Comparison of ENCODE assay signal across 25 cellular contexts in genomic region chr16:65896448-65897153, GRCh38.
"Had no signal": no experiment of that assay in that cellular context is flagged by ENCODE, and none has a peak within 500 bp of the region (broad histone marks: within the 10 kb centered on the region; RNA-seq: fewer than 3 reads in every experiment).

No MANE protein-coding gene starts in this region.

- DNase-seq: hippocampal formation; kidney glomerular epithelial cell; left cardiac atrium; left lung; midbrain; mucosa of descending colon; naive thymus-derived CD4-positive, alpha-beta T cell; ovary; stimulated activated CD4-positive, alpha-beta T cell treated with anti-CD3 and anti-CD28 coated beads, Interleukin-12 subunit alpha, Interleukin-12 subunit beta, amount 100 ng/mL, for 4 hours; stimulated activated CD4-positive, alpha-beta T cell treated with anti-CD3 and anti-CD28 coated beads, Interleukin-15, amount 100 ng/mL, for 24 hours; stimulated activated CD4-positive, alpha-beta T cell treated with anti-CD3 and anti-CD28 coated beads, Interleukin-2, amount 100 ng/mL, for 24 hours; stimulated activated CD4-positive, alpha-beta T cell treated with anti-CD3 and anti-CD28 coated beads, Interleukin-4, amount 100 ng/mL, for 1 hour; stimulated activated naive B cell treated with anti-CD40 and anti-IgM and Interleukin-4, amounts not matched to agents 10 μg/mL and 1 μg/mL and 100 μg/mL, for 72 hours; stimulated activated naive CD8-positive, alpha-beta T cell treated with anti-CD3 and anti-CD28 coated beads, Interleukin-15, Interleukin-2, amounts not matched to agents 100 U/mL and 50 U/mL, for 24 hours; stomach; testis; thyroid gland; transverse colon; upper lobe of left lung had no signal

- H3K4me3 ChIP-seq: left lung, lung, mucosa of descending colon, ovary, right atrium auricular region, skin epidermis, stomach, testis, thyroid gland, transverse colon, upper lobe of left lung, vagina had no signal

- H3K9me3 ChIP-seq: left lung, mucosa of descending colon, ovary, right atrium auricular region, stomach, testis, thyroid gland, transverse colon, upper lobe of left lung, vagina had no signal

- H3K27ac ChIP-seq: left lung, ovary, right atrium auricular region, skin epidermis, stomach, testis, thyroid gland, transverse colon, upper lobe of left lung, vagina had no signal

- H3K4me1 ChIP-seq: left lung, right atrium auricular region, stomach, testis, thyroid gland, transverse colon, upper lobe of left lung, vagina had no signal

- H3K36me3 ChIP-seq: left lung, ovary, right atrium auricular region, stomach, thyroid gland, transverse colon, upper lobe of left lung, vagina had no signal

- FAIRE-seq: keratinocyte had no signal

- H3K27me3 ChIP-seq: left lung, ovary, right atrium auricular region, stomach, testis, thyroid gland, transverse colon, upper lobe of left lung, vagina had no signal

- ATAC-seq: left cardiac atrium; left lung; mucosa of descending colon; naive thymus-derived CD4-positive, alpha-beta T cell; sciatic nerve; stimulated activated naive B cell treated with anti-CD40 and anti-IgM and Interleukin-4, amounts not matched to agents 10 μg/mL and 1 μg/mL and 100 μg/mL, for 72 hours; stimulated activated naive CD8-positive, alpha-beta T cell treated with anti-CD3 and anti-CD28 coated beads, Interleukin-15, Interleukin-2, amounts not matched to agents 100 U/mL and 50 U/mL, for 24 hours had no signal
